In genomic region chr3:127791221-127791913, GRCh38 we compare ENCODE assay signal across 9 cellular contexts. TPM values are rescaled to one million over a fixed set of nuclear protein-coding genes. Genes with fewer than 3 reads are reported as not detected.
DNase-seq lines count a peak whose midpoint lies in the region; ATAC-seq, FAIRE-seq and TF ChIP-seq lines count a peak whose summit lies in the region.
"Had no signal": no experiment of that assay in that cellular context is flagged by ENCODE, and none has a peak within 500 bp of the region (broad histone marks: within the 10 kb centered on the region; RNA-seq: fewer than 3 reads in every experiment).

No MANE protein-coding gene starts in this region.

- TF ChIP-seq CTCF in AG10803 (conservative IDR thresholded peaks at IDR 0.05; ENCODE audit: low read length) (peak; percentile 30), GM13976 (IDR thresholded peaks at IDR 0.05; ENCODE audit: borderline replicate concordance, control extremely low read depth, extremely low read depth, insufficient read depth, missing control alignments) (peak; percentile 39), GM12878 (IDR thresholded peaks at IDR 0.05 in 2 of 3, conservative IDR thresholded peaks at IDR 0.05 in 1 of 3; ENCODE audit: control insufficient read depth in 2 of 3, extremely low read depth in 1 of 3, insufficient read depth in 1 of 3, low read depth in 3 of 3, low read length in 3 of 3) (peak; percentile 51 to 58 (median 52); a peak in 5 of 6 replicates)

- no peak overlapping the region for H3K9ac ChIP-seq in GM12878 (ENCODE audit: control insufficient read depth, insufficient read depth, low read length)

- FAIRE-seq in GM12878 (lab: Jason Lieb, UNC): peak; percentile 62

- SMC1A ChIA-PET in GM12878 (lab: Charles Lee; ENCODE audit: uncharacterized antibody, unreplicated experiment): interaction anchor here (0.8 to 4.9 kb wide), 22 partner anchors 8 to 278 kb away, joined by 3 to 31 read pairs (median 6); partner anchors contain the start of gene MGLL

- no peak overlapping the region for H2AFZ ChIP-seq in GM12878 (ENCODE audit: control insufficient read depth, low read depth, low read length)

- peaks cover 7% of the 10 kb centered on the region in 2 experiments for H3K36me3 ChIP-seq in GM12878 (ENCODE audit: control insufficient read depth in 2 of 2, insufficient read depth in 2 of 2, low read length in 1 of 2)

- no peaks in the 10 kb centered on the region; the same call in 1 of the 2 replicates for H3K79me2 ChIP-seq in GM12878 (ENCODE audit: control insufficient read depth, insufficient read depth, low read length)

- RAD21 ChIA-PET in GM12878 (lab: Charles Lee; ENCODE audit: unreplicated experiment): interaction anchor here (0.6 to 4.1 kb wide), 26 partner anchors 11 to 333 kb away, joined by 3 to 33 read pairs (median 4); partner anchors contain the start of gene MGLL

- no peak overlapping the region for H3K27ac ChIP-seq in GM12878 (ENCODE audit: control insufficient read depth, insufficient read depth)

- TF ChIP-seq EP300 in GM12878 (IDR thresholded peaks at IDR 0.05; ENCODE audit: borderline replicate concordance in 1 of 2, control insufficient read depth in 1 of 2, low read depth in 2 of 2, low read length in 2 of 2): no peak

- TF ChIP-seq RAD21 in GM12878 (IDR thresholded peaks at IDR 0.05; ENCODE audit: insufficient read depth, low read depth, low read length): peak; percentile 68

- H3K4me1 ChIP-seq in GM12878 (ENCODE audit: control insufficient read depth, insufficient read depth, low read length): peaks cover 13% of the 10 kb centered on the region

- CTCF ChIA-PET in GM12878 (lab: Yijun Ruan, JAX): interaction anchor here (0.6 to 4.4 kb wide), 34 partner anchors 9 to 342 kb away, joined by 3 to 46 read pairs (median 4); partner anchors contain the start of gene MGLL

- TF ChIP-seq POLR2A in GM12878 (IDR thresholded peaks at IDR 0.05; ENCODE audit: low read depth, low read length): no peak

- DNase-seq in AG10803 (ENCODE audit: low read depth) (peak; percentile 58), GM13976 (ENCODE audit: low spot score) (peak; percentile 84), NCI-H2196 (lab: John Stamatoyannopoulos, UW; ENCODE audit: unreplicated experiment) (peak; percentile 77), GM12878 (ENCODE audit: low read depth, low spot score) (peak; percentile 41), mesenteric fat pad (ENCODE audit: low spot score) (peak; percentile 2)

- H3K4me2 ChIP-seq in GM12878 (ENCODE audit: control insufficient read depth, insufficient read depth): peak overlapping the region; percentile 17; the same call in 1 of the 2 replicates

- ATAC-seq in HG02798 (IDR thresholded peaks at IDR 0.05; ENCODE audit: poor library complexity, unreplicated experiment) (peak; percentile 80), GM12878 (peak; percentile 99), HG03439 (IDR thresholded peaks at IDR 0.05; ENCODE audit: unreplicated experiment) (no peak), HG02970 (IDR thresholded peaks at IDR 0.05; ENCODE audit: low FRiP score, unreplicated experiment) (no peak)

- WGBS in GM12878 (ENCODE audit: insufficient coverage, insufficient replicate concordance, low lambda C conversion rate, missing lambda C conversion rate): 70% methylated on average over 9 of the region's 9 CpGs

- H4K20me1 ChIP-seq in GM12878 (ENCODE audit: control insufficient read depth, insufficient read depth): no peaks in the 10 kb centered on the region

- intact Hi-C loops in GM12878 (cut with micrococcal nuclease; ENCODE audit: unreplicated experiment): loop anchor here (2.0 kb wide), 1 partner anchor 179 kb away; no protein-coding TSS in a partner anchor

- in situ Hi-C loops in GM13976 (cut with MboI; ENCODE audit: low sequenced_read_pairs, unreplicated experiment): no loop called here
- in situ Hi-C loops in GM12878 (cut with MboI): no loop called here

- H3K4me3 ChIP-seq in AG10803 (ENCODE audit: low read length) (no peak overlapping the region), GM12878 (no peak overlapping the region)
- H3K4me3 ChIP-seq: skin epidermis had no signal

- no peaks in the 10 kb centered on the region for H3K27me3 ChIP-seq in GM12878 (replicated peaks in 1 of 2; ENCODE audit: control insufficient read depth in 2 of 2, insufficient read depth in 2 of 2, low read length in 1 of 2)

- H3K9me3 ChIP-seq in GM12878 (replicated peaks; ENCODE audit: control insufficient read depth, insufficient read depth, low read length): no peaks in the 10 kb centered on the region

- POLR2A ChIA-PET in GM12878 (lab: Charles Lee): interaction anchor here (0.7 to 1.5 kb wide), 3 partner anchors 17 to 41 kb away, joined by 3 to 12 read pairs (median 3); partner anchors contain the start of gene MGLL

- no TSS peak for BruUV-seq in GM12878 (replicated peaks; lab: Mats Ljungman, UMichigan)

TF ChIP-seq in GM12878, 131 proteins besides CTCF, POLR2A, EP300 and RAD21:
- TF ChIP-seq, protein P1, sequence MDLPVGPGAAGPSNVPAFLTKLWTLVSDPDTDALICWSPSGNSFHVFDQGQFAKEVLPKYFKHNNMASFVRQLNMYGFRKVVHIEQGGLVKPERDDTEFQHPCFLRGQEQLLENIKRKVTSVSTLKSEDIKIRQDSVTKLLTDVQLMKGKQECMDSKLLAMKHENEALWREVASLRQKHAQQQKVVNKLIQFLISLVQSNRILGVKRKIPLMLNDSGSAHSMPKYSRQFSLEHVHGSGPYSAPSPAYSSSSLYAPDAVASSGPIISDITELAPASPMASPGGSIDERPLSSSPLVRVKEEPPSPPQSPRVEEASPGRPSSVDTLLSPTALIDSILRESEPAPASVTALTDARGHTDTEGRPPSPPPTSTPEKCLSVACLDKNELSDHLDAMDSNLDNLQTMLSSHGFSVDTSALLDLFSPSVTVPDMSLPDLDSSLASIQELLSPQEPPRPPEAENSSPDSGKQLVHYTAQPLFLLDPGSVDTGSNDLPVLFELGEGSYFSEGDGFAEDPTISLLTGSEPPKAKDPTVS (IDR thresholded peaks at IDR 0.05; ENCODE audit: low read depth, low read length): no peak
- TF ChIP-seq RUNX3 (IDR thresholded peaks at IDR 0.05; ENCODE audit: low read length): peak; percentile 72
- peak; percentile 58; the same call in 1 of the 2 replicates for TF ChIP-seq SPI1 (IDR thresholded peaks at IDR 0.05; ENCODE audit: borderline replicate concordance, insufficient read depth, low read depth, low read length)
- TF ChIP-seq SMC3 (IDR thresholded peaks at IDR 0.05; ENCODE audit: borderline replicate concordance, low read length): peak; percentile 71
- TF ChIP-seq MXI1 (IDR thresholded peaks at IDR 0.05; ENCODE audit: low read depth, low read length): 0 out of 2 replicates have a peak, but pooled peaks have one; percentile 22
- TF ChIP-seq, protein P2, sequence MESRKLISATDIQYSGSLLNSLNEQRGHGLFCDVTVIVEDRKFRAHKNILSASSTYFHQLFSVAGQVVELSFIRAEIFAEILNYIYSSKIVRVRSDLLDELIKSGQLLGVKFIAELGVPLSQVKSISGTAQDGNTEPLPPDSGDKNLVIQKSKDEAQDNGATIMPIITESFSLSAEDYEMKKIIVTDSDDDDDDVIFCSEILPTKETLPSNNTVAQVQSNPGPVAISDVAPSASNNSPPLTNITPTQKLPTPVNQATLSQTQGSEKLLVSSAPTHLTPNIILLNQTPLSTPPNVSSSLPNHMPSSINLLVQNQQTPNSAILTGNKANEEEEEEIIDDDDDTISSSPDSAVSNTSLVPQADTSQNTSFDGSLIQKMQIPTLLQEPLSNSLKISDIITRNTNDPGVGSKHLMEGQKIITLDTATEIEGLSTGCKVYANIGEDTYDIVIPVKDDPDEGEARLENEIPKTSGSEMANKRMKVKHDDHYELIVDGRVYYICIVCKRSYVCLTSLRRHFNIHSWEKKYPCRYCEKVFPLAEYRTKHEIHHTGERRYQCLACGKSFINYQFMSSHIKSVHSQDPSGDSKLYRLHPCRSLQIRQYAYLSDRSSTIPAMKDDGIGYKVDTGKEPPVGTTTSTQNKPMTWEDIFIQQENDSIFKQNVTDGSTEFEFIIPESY (IDR thresholded peaks at IDR 0.05): no peak
- 0 out of 2 replicates have a peak, but pooled peaks have one; percentile 13 for TF ChIP-seq YY1 (IDR thresholded peaks at IDR 0.05; ENCODE audit: low read depth, low read length)
- no peak for TF ChIP-seq CREM (IDR thresholded peaks at IDR 0.05; ENCODE audit: low read depth)
- TF ChIP-seq NBN (IDR thresholded peaks at IDR 0.05): 0 out of 2 replicates have a peak, but pooled peaks have one; percentile 16

RNA-seq across cellular contexts. Expression of gene MGLL, which starts 30.9 kb away (rescaled TPM):
- total RNA-seq in GM12878 (2013; cell fraction: nucleolus; rRNA removed): 159 and 160 TPM in 2 replicates
- 70.6 and 76.8 TPM in 2 replicates for total RNA-seq in GM12878 (2014; rRNA removed)
- total RNA-seq in GM12878 (2014; rRNA removed; fragmentation: Illumina TruSeq; extraction: Trizol): 40.5 and 44.9 TPM in 2 replicates
- total RNA-seq in GM12878 (2021): 103 and 112 TPM in 2 replicates
- 27.7 TPM for polyA plus RNA-seq in GM12878 (2011; ENCODE audit: low read depth)
- 35.1 and 70.0 TPM in 2 replicates for polyA plus RNA-seq in GM12878 (2011; rRNA removed)
- 57.3 and 68.0 TPM in 2 replicates for polyA plus RNA-seq in GM12878 (2011; cell fraction: cytosol; rRNA removed)
- polyA plus RNA-seq in GM12878 (2011; cell fraction: nucleus; rRNA removed): 69.0 and 72.8 TPM in 2 replicates
- polyA plus RNA-seq in GM12878 (2012): 39.3 and 54.1 TPM in 2 replicates
- polyA plus RNA-seq in GM12878 (2014; fragmentation: Illumina TruSeq; extraction: Trizol): 41.3 and 72.2 TPM in 2 replicates
- 10 to 100 TPM; 49.1 to 73.6 TPM for polyA plus RNA-seq in GM12878 (2014; fragmentation: Nextera tagmentation; extraction: Ambion mirVana)
- 65.1 and 74.2 TPM in 2 replicates for polyA plus RNA-seq in GM12878 (2014; rRNA removed)
- polyA plus RNA-seq in GM12878 (2016; fragmentation: Nextera tagmentation; extraction: Ambion mirVana): 100 to 1,000 TPM; 170 to 177 TPM
- polyA minus RNA-seq in GM12878 (2011; rRNA and poly(A)+ RNA removed): 66.8 and 76.8 TPM in 2 replicates
- 23.4 and 24.0 TPM in 2 replicates for polyA minus RNA-seq in GM12878 (2011; cell fraction: cytosol; rRNA and poly(A)+ RNA removed)
- polyA minus RNA-seq in GM12878 (2011; cell fraction: nucleus; rRNA and poly(A)+ RNA removed): 47.8 and 90.9 TPM in 2 replicates
- 301 TPM for total RNA-seq in mesenteric fat pad

Comparison
In these comparisons a context has a peak if more than half of its experiments do, and no peak if none do; other contexts are left out.
1. DNase-seq: peak in every context shown above with its lines; median percentile 84 in GM13976; 77 in NCI-H2196; 58 in AG10803; 41 in GM12878; 2 in mesenteric fat pad.
2. ATAC-seq: peak in HG02798 (single experiment) and GM12878 (single experiment); none in HG03439 (single experiment) and HG02970 (single experiment).
3. Peak in every context shown above with its lines, with median percentiles within 50 percentile points of each other: CTCF ChIP-seq.